ENCODE assay signal across 9 cellular contexts in the genomic region with DNA sequence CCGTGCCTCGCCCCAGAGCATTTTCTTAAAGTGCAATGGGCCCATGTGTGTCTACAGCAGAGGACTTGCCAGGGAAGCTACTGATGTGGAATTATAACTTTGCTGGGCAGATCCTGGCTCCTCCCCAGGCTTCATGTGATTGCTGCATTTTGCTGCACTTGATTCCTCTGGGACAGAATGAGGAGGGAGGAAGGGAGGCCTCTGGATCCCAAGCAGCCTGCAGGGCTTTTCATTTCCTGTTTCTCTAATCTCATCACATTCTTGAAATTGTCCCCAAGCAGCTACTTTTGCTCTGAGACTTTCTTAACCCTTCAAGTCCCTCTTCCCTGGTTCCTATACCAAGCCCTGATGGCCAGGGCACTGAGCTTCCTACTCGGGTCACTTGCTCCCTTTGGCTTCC.
DNase-seq lines count a peak whose midpoint lies in the region; ATAC-seq, FAIRE-seq and TF ChIP-seq lines count a peak whose summit lies in the region.
"Had no signal": no experiment of that assay in that cellular context is flagged by ENCODE, and none has a peak within 500 bp of the region (broad histone marks: within the 10 kb centered on the region; RNA-seq: fewer than 3 reads in every experiment).

No MANE protein-coding gene starts in this region.

- no peak overlapping the region for H3K9ac ChIP-seq in SK-N-MC (ENCODE audit: insufficient read length)

- TF ChIP-seq CTCF in Calu3 (IDR thresholded peaks at IDR 0.05; ENCODE audit: unreplicated experiment), result no peak
- no peak for TF ChIP-seq CTCF in pancreas (IDR thresholded peaks at IDR 0.05)

- peak overlapping the region; percentile 30 for H3K4me3 Mint-ChIP-seq in Calu3 (ENCODE audit: low read depth, unreplicated experiment)

- WGBS in pancreas, 2 donors, result 59 to 79% methylated on average over 3 of the region's 3 CpGs

- FAIRE-seq in pancreas (lab: Jason Lieb, UNC), result no peak

- CTCF ChIA-PET in Calu3 (lab: Charles Lee), result interaction anchor here (0.7 kb wide), 1 partner anchor 136 kb away, joined by 3 read pairs; no protein-coding TSS in a partner anchor

- H3K9me3 Mint-ChIP-seq in Calu3 (ENCODE audit: low read depth, unreplicated experiment), result peaks cover 6% of the 10 kb centered on the region

- H3K4me1 Mint-ChIP-seq in Calu3 (ENCODE audit: low read depth, unreplicated experiment), result peaks cover 51% of the 10 kb centered on the region

- H3K9me3 ChIP-seq in SK-N-MC (ENCODE audit: low read depth, low read length) (no peaks in the 10 kb centered on the region; the same call in 1 of the 2 replicates), pancreas (no peaks in the 10 kb centered on the region)

- no peaks in the 10 kb centered on the region for H3K36me3 Mint-ChIP-seq in Calu3 (ENCODE audit: insufficient read depth, unreplicated experiment)

- intact Hi-C loops in Calu3 (cut with micrococcal nuclease; ENCODE audit: unreplicated experiment) (no loop called here), pancreas (cut with DNase I) (no loop called here)

- H3K27me3 Mint-ChIP-seq in Calu3 (ENCODE audit: unreplicated experiment), result no peaks in the 10 kb centered on the region

- peak overlapping the region; percentile 81 for H3K27ac Mint-ChIP-seq in Calu3 (ENCODE audit: unreplicated experiment)

- H3K27ac ChIP-seq in SK-N-MC (peak overlapping the region; percentile 96), pancreas (peak overlapping the region in 2 of 4 donors; percentile 26 to 41)

- ATAC-seq in pancreas (peak in 3 of 4 donors; percentile 50 to 55 (median 52)), GM19035 (IDR thresholded peaks at IDR 0.05; ENCODE audit: unreplicated experiment) (no peak), HG02840 (IDR thresholded peaks at IDR 0.05; ENCODE audit: low FRiP score, unreplicated experiment) (no peak)

- BruUV-seq in Calu3 (replicated peaks; lab: Mats Ljungman, UMichigan), result no TSS peak

- no peaks in the 10 kb centered on the region for H3K4me1 ChIP-seq in pancreas

- H3K4me3 ChIP-seq in SK-N-MC, result peak overlapping the region; percentile 69
- no peak overlapping the region for H3K4me3 ChIP-seq in pancreas

- peak; percentile 36 for DNase-seq in Calu3
- peak; percentile 99 for DNase-seq in SK-N-MC (ENCODE audit: low read depth, low spot score)
- peak; percentile 87 for DNase-seq in foreskin melanocyte
- no peak for DNase-seq in pancreas
- no peak for DNase-seq in RPMI8226
- no peak for DNase-seq in stimulated activated CD4-positive, alpha-beta T cell treated with anti-CD3 and anti-CD28 coated beads, Interleukin-4, amount 100 ng/mL, for 24 hours
- DNase-seq: activated CD4-positive, alpha-beta T cell treated with anti-CD3 and anti-CD28 coated beads for 48 hours had no signal

- no peaks in the 10 kb centered on the region for H3K27me3 ChIP-seq in pancreas

- H3K36me3 ChIP-seq in SK-N-MC (ENCODE audit: insufficient read depth, low read length) (no peaks in the 10 kb centered on the region), pancreas (no peaks in the 10 kb centered on the region)

Comparison
In these comparisons a context has a peak if more than half of its experiments do, and no peak if none do; other contexts are left out.
1. DNase-seq: peak in Calu3 (single experiment), SK-N-MC (single experiment) and foreskin melanocyte (single experiment); none in pancreas (0 of 6), RPMI8226 (single experiment) and stimulated activated CD4-positive, alpha-beta T cell treated with anti-CD3 and anti-CD28 coated beads, Interleukin-4, amount 100 ng/mL, for 24 hours (single experiment).
2. ATAC-seq: peak in pancreas (3 of 4); none in GM19035 (single experiment) and HG02840 (single experiment).